ENCODE assay signal across 9 cellular contexts in the genomic region with DNA sequence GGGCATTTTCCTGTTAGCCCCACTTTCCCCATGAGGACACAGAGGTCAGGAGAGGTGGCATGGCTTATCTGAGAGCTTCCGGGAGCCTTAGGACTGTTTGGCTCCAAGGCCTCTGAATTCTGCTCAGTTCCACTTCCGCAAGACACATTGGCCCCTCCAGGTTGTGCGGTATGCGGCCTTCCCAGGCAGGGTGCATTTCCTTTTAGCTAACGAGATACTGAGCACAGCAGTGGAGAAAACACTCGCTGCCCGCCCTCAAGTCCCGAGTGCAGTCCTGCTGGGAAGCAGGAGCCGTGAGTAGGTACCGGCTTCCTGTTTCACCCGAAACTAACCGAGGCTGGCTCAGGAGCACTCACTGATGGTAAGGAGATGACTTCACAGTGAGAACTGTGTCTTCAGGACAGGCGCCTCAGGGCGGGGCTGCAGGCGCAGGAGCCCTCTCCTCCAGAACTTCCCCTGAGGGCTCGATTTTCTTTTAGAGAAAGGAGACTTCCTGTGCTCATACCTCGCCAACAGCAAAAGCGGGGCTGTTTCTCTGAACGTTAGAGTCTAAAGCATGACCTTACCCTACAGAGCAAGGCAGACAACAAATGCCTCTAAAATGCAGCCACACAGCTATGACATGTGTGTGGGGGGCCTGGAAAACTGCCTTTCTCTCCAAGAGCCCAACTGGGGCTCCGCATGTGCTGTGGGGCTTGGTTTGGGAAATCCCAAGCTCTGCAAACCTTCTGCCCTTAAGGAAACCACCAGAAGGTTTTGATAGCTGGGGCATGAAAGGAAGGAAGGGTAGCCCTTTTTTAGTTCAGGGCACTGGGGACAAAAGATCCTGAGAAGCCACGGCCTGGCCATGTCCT. TPM values are rescaled to one million over a fixed set of nuclear protein-coding genes. Genes with fewer than 3 reads are reported as not detected.
DNase-seq lines count a peak whose midpoint lies in the region; ATAC-seq and TF ChIP-seq lines count a peak whose summit lies in the region.
"Had no signal": no experiment of that assay in that cellular context is flagged by ENCODE, and none has a peak within 500 bp of the region (broad histone marks: within the 10 kb centered on the region; RNA-seq: fewer than 3 reads in every experiment).

No MANE protein-coding gene starts in this region.

- H2BK15ac ChIP-seq in mesenchymal stem cell (ENCODE audit: low read depth, poor library complexity, severe bottlenecking): peak overlapping the region; percentile 85

- 34% methylated on average over 21 of the region's 21 CpGs for WGBS in mesenchymal stem cell

- H3K36me3 ChIP-seq in OCI-LY3 (replicated peaks; ENCODE audit: low read depth, low read length): peaks cover 12% of the 10 kb centered on the region
- H3K36me3 ChIP-seq in mesenchymal stem cell (ENCODE audit: control insufficient read depth in 1 of 2, insufficient read depth in 2 of 2, low read depth in 1 of 2, low read length in 2 of 2): peaks cover 12 to 49% of the 10 kb centered on the region in 2 experiments
- H3K36me3 ChIP-seq in vagina: peaks cover 0 to 4% of the 10 kb centered on the region in 2 donors

- peak overlapping the region; percentile 80 for H2BK120ac ChIP-seq in mesenchymal stem cell (ENCODE audit: low read depth, low read length)

- H3K27ac ChIP-seq in OCI-LY3 (ENCODE audit: low read length) (peak overlapping the region; percentile 98), mesenchymal stem cell (ENCODE audit: low read length, poor library complexity, severe bottlenecking) (peak overlapping the region; percentile 39), vagina (peak overlapping the region; percentile 30)
- H3K27ac ChIP-seq: VCaP had no signal

- H3K79me2 ChIP-seq in OCI-LY3 (ENCODE audit: low read length): no peaks in the 10 kb centered on the region

- H3K14ac ChIP-seq in mesenchymal stem cell (ENCODE audit: low read length in 2 of 2): peak overlapping the region in 1 of 2 experiments; percentile 75

- H3K27me3 ChIP-seq in OCI-LY3 (ENCODE audit: low read depth, low read length): no peaks in the 10 kb centered on the region
- H3K27me3 ChIP-seq in mesenchymal stem cell (ENCODE audit: control insufficient read depth in 1 of 2, insufficient read depth in 1 of 2, low read length in 2 of 2): no peaks in the 10 kb centered on the region
- H3K27me3 ChIP-seq in vagina: no peaks in the 10 kb centered on the region

- peak overlapping the region; percentile 92 for H4K91ac ChIP-seq in mesenchymal stem cell (ENCODE audit: low read length)

- no peaks in the 10 kb centered on the region for H4K20me1 ChIP-seq in OCI-LY3 (ENCODE audit: insufficient read depth, low read length)

- peak overlapping the region; percentile 74 for H3K4me2 ChIP-seq in OCI-LY3 (ENCODE audit: low read length)
- H3K4me2 ChIP-seq in mesenchymal stem cell (ENCODE audit: low read length, poor library complexity, severe bottlenecking): peak overlapping the region; percentile 6

- H3K4me1 ChIP-seq in OCI-LY3 (ENCODE audit: low read length): peaks cover 41% of the 10 kb centered on the region
- peaks cover 26% of the 10 kb centered on the region for H3K4me1 ChIP-seq in mesenchymal stem cell (ENCODE audit: control insufficient read depth, insufficient read depth, low read depth, low read length)
- peaks cover 6% of the 10 kb centered on the region for H3K4me1 ChIP-seq in vagina

- no peak overlapping the region for H2BK5ac ChIP-seq in mesenchymal stem cell (ENCODE audit: low read depth, low read length, poor library complexity, severe bottlenecking)

- H2AFZ ChIP-seq in OCI-LY3 (ENCODE audit: low read depth, low read length) (no peak overlapping the region), mesenchymal stem cell (ENCODE audit: low read depth, low read length) (no peak overlapping the region)

- TF ChIP-seq CTCF in OCI-LY3 (IDR thresholded peaks at IDR 0.05; ENCODE audit: low read depth, low read length) (no peak), vagina (IDR thresholded peaks at IDR 0.05) (no peak)

- H3K18ac ChIP-seq in mesenchymal stem cell (ENCODE audit: low read depth in 1 of 2, low read length in 2 of 2): peak overlapping the region; percentile 86 to 91

- H2BK12ac ChIP-seq in mesenchymal stem cell (ENCODE audit: low read length in 2 of 2): peak overlapping the region; percentile 84 to 89

- H3K9ac ChIP-seq in OCI-LY3 (ENCODE audit: low read length) (peak overlapping the region; percentile 70), mesenchymal stem cell (ENCODE audit: low read length) (no peak overlapping the region)

- peak; percentile 52 for DNase-seq in activated effector memory CD4-positive, alpha-beta T cell treated with Interleukin-2 at 50 U/mL for 16 hours
- peak; percentile 70 for DNase-seq in mesenchymal stem cell
- no peak for DNase-seq in vagina (ENCODE audit: extremely low spot score in 2 of 2)
- DNase-seq in NCI-H748 treated with DMSO at 0.1 percent for 48 hours (lab: John Stamatoyannopoulos, UW): no peak
- DNase-seq in superior temporal gyrus (ENCODE audit: extremely low spot score): no peak

- H2AK5ac ChIP-seq in mesenchymal stem cell (ENCODE audit: low read length, severe bottlenecking): peak overlapping the region; percentile 29

- intact Hi-C loops in vagina (cut with DNase I): no loop called here

- H3K79me1 ChIP-seq in mesenchymal stem cell (replicated peaks; ENCODE audit: low read length, poor library complexity, severe bottlenecking): peaks cover 7% of the 10 kb centered on the region

- H3K23ac ChIP-seq in mesenchymal stem cell (ENCODE audit: low read length in 2 of 2): peak overlapping the region in 1 of 2 experiments; percentile 5

- no peak for TF ChIP-seq POLR2A in vagina (IDR thresholded peaks at IDR 0.05)

- H3K4ac ChIP-seq in mesenchymal stem cell (ENCODE audit: low read depth in 1 of 2, low read length in 2 of 2): peak overlapping the region; percentile 19 to 77

- ATAC-seq in GM18858 (IDR thresholded peaks at IDR 0.05; ENCODE audit: unreplicated experiment): peak; percentile 79
- ATAC-seq in HG02884 (IDR thresholded peaks at IDR 0.05; ENCODE audit: unreplicated experiment): peak; percentile 70

- H4K8ac ChIP-seq in mesenchymal stem cell (ENCODE audit: low read length): peak overlapping the region; percentile 95

- H3K9me3 ChIP-seq in OCI-LY3 (ENCODE audit: insufficient read depth, low read length): no peaks in the 10 kb centered on the region
- no peaks in the 10 kb centered on the region for H3K9me3 ChIP-seq in mesenchymal stem cell (ENCODE audit: control insufficient read depth, low read length)
- no peaks in the 10 kb centered on the region for H3K9me3 ChIP-seq in vagina

- H3K4me3 ChIP-seq in OCI-LY3 (ENCODE audit: low read length) (peak overlapping the region; percentile 47), mesenchymal stem cell (ENCODE audit: insufficient read depth in 1 of 2, low read depth in 1 of 2, low read length in 2 of 2) (no peak overlapping the region), vagina (no peak overlapping the region)

RNA-seq across cellular contexts. Expression of gene RGS10, which starts 25.9 kb away (rescaled TPM):
- 310 TPM for polyA plus RNA-seq in mesenchymal stem cell (2013, experiment 1 of 2)
- polyA plus RNA-seq in mesenchymal stem cell (2013, experiment 2 of 2): 307 TPM
- 63.6 TPM for total RNA-seq in vagina

Comparison
In these comparisons a context has a peak if more than half of its experiments do, and no peak if none do; other contexts are left out.
1. H3K27ac ChIP-seq: peak in every context shown above with its lines; median percentile 98 in OCI-LY3; 39 in mesenchymal stem cell; 30 in vagina.
2. DNase-seq: peak in activated effector memory CD4-positive, alpha-beta T cell treated with Interleukin-2 at 50 U/mL for 16 hours (single experiment) and mesenchymal stem cell (single experiment); none in vagina (0 of 2), NCI-H748 treated with DMSO at 0.1 percent for 48 hours (single experiment) and superior temporal gyrus (single experiment).